10 cellular contexts compared by ENCODE assay signal in genomic region chr19:50332014-50332263, GRCh38. TPM values are rescaled to one million over a fixed set of nuclear protein-coding genes. Genes with fewer than 3 reads are reported as not detected.
DNase-seq lines count a peak whose midpoint lies in the region; ATAC-seq and TF ChIP-seq lines count a peak whose summit lies in the region.
"Had no signal": no experiment of that assay in that cellular context is flagged by ENCODE, and none has a peak within 500 bp of the region (broad histone marks: within the 10 kb centered on the region; RNA-seq: fewer than 3 reads in every experiment).

No MANE protein-coding gene starts in this region.

- peak overlapping the region; percentile 83 for H3K4me3 ChIP-seq in endodermal cell (ENCODE audit: low read length)
- H3K4me3 ChIP-seq: mucosa of descending colon had no signal

- DNase-seq in T-helper 1 cell (no peak), endodermal cell (no peak), progenitor cell of endocrine pancreas (ENCODE audit: low spot score, unreplicated experiment) (no peak), mucosa of gallbladder (ENCODE audit: low spot score) (no peak)

- peaks cover 10% of the 10 kb centered on the region for H3K27me3 ChIP-seq in endodermal cell (ENCODE audit: control insufficient read depth, insufficient read depth, low read length, poor library complexity, severe bottlenecking)

- H3K4me1 Mint-ChIP-seq in T-helper 1 cell treated with Interleukin-12 subunit alpha and Interleukin-12 subunit beta and Interleukin-4 antibody, amounts not matched to agents 30 μg/mL and 1 μg/mL, for 36 hours (ENCODE audit: low read depth) = peaks cover 59% of the 10 kb centered on the region
- H3K4me1 Mint-ChIP-seq in endodermal cell = peaks cover 30% of the 10 kb centered on the region
- H3K4me1 Mint-ChIP-seq in progenitor cell of endocrine pancreas (ENCODE audit: low read depth) = peaks cover 40% of the 10 kb centered on the region

- H3K9me3 ChIP-seq in KOPT-K1 (ENCODE audit: insufficient read depth, low read length, poor library complexity, severe bottlenecking) = no peaks in the 10 kb centered on the region
- H3K9me3 ChIP-seq in endodermal cell (ENCODE audit: control insufficient read depth, low read length) = no peaks in the 10 kb centered on the region
- H3K9me3 ChIP-seq: mucosa of descending colon had no signal

- H3K9ac ChIP-seq in endodermal cell (ENCODE audit: extremely low read depth, low read length, poor library complexity, severe bottlenecking) = peak overlapping the region; percentile 94

- H3K36me3 Mint-ChIP-seq in T-helper 1 cell treated with Interleukin-12 subunit alpha and Interleukin-12 subunit beta and Interleukin-4 antibody, amounts not matched to agents 30 μg/mL and 1 μg/mL, for 36 hours (ENCODE audit: low read depth) = peaks cover 13% of the 10 kb centered on the region
- H3K36me3 Mint-ChIP-seq in endodermal cell (ENCODE audit: low read depth) = peaks cover 2% of the 10 kb centered on the region
- peaks cover 8% of the 10 kb centered on the region for H3K36me3 Mint-ChIP-seq in progenitor cell of endocrine pancreas (ENCODE audit: insufficient read depth)

- no peaks in the 10 kb centered on the region for H3K4me1 ChIP-seq in endodermal cell (ENCODE audit: control insufficient read depth, insufficient read depth, low read length)

- H3K27ac ChIP-seq in KOPT-K1 (ENCODE audit: low read depth, low read length, poor library complexity, severe bottlenecking) = peak overlapping the region; percentile 34
- peak overlapping the region; percentile 85 for H3K27ac ChIP-seq in endodermal cell (ENCODE audit: low read depth, low read length)

- ATAC-seq in HG02610 (IDR thresholded peaks at IDR 0.05; ENCODE audit: unreplicated experiment) = no peak
- ATAC-seq in GM19467 (IDR thresholded peaks at IDR 0.05; ENCODE audit: unreplicated experiment) = no peak
- ATAC-seq: mucosa of descending colon had no signal

- peaks cover 18% of the 10 kb centered on the region for H3K27me3 Mint-ChIP-seq in T-helper 1 cell treated with Interleukin-12 subunit alpha and Interleukin-12 subunit beta and Interleukin-4 antibody, amounts not matched to agents 30 μg/mL and 1 μg/mL, for 36 hours (ENCODE audit: low read depth)
- peaks cover 48% of the 10 kb centered on the region for H3K27me3 Mint-ChIP-seq in endodermal cell (ENCODE audit: insufficient read depth)
- H3K27me3 Mint-ChIP-seq in progenitor cell of endocrine pancreas = peaks cover 18% of the 10 kb centered on the region

- H3K36me3 ChIP-seq in KOPT-K1 (ENCODE audit: insufficient read depth, low read length) = no peaks in the 10 kb centered on the region
- no peaks in the 10 kb centered on the region for H3K36me3 ChIP-seq in endodermal cell (ENCODE audit: control insufficient read depth, insufficient read depth, low read length)

- TF ChIP-seq CTCF in endodermal cell (conservative IDR thresholded peaks at IDR 0.05) = no peak
- TF ChIP-seq CTCF in progenitor cell of endocrine pancreas (IDR thresholded peaks at IDR 0.05; ENCODE audit: unreplicated experiment) = no peak

- 50% methylated on average over 1 of the region's 3 CpGs; no CpG with 5 or more reads in 1 of the 2 experiments for WGBS in endodermal cell (ENCODE audit: insufficient coverage in 1 of 2, insufficient read length in 1 of 2), 2 experiments

- peak overlapping the region; percentile 87 for H3K4me3 Mint-ChIP-seq in T-helper 1 cell treated with Interleukin-12 subunit alpha and Interleukin-12 subunit beta and Interleukin-4 antibody, amounts not matched to agents 30 μg/mL and 1 μg/mL, for 36 hours
- peak overlapping the region; percentile 80 for H3K4me3 Mint-ChIP-seq in endodermal cell
- peak overlapping the region; percentile 79 for H3K4me3 Mint-ChIP-seq in progenitor cell of endocrine pancreas (ENCODE audit: low read depth)

- H3K9me3 Mint-ChIP-seq in T-helper 1 cell treated with Interleukin-12 subunit alpha and Interleukin-12 subunit beta and Interleukin-4 antibody, amounts not matched to agents 30 μg/mL and 1 μg/mL, for 36 hours = no peaks in the 10 kb centered on the region
- H3K9me3 Mint-ChIP-seq in endodermal cell (peaks cover 13% of the 10 kb centered on the region), progenitor cell of endocrine pancreas (ENCODE audit: low read depth) (peaks cover 12% of the 10 kb centered on the region)

- H3K27ac Mint-ChIP-seq in T-helper 1 cell treated with Interleukin-12 subunit alpha and Interleukin-12 subunit beta and Interleukin-4 antibody, amounts not matched to agents 30 μg/mL and 1 μg/mL, for 36 hours = peak overlapping the region; percentile 89
- H3K27ac Mint-ChIP-seq in endodermal cell (peak overlapping the region; percentile 98), progenitor cell of endocrine pancreas (peak overlapping the region; percentile 98)

RNA-seq across cellular contexts. Expression of gene KCNC3, which starts 2.8 kb away (rescaled TPM):
- 10 to 100 TPM in 1 of 2 donors, 1 to 10 TPM in 1; 8.6 to 10.7 TPM for total RNA-seq in endodermal cell
- 3.8 TPM for polyA plus RNA-seq in endodermal cell (2013, experiment 1 of 2)
- polyA plus RNA-seq in endodermal cell (2013, experiment 2 of 2) = 4.2 TPM
- total RNA-seq in progenitor cell of endocrine pancreas = 19.8 and 23.6 TPM in 2 replicates
- total RNA-seq in mucosa of gallbladder = 8.6 TPM
- total RNA-seq: fibroblast of villous mesenchyme had no signal

RNA-seq across cellular contexts. Expression of gene NAPSA, which starts 33.5 kb away (rescaled TPM):
- total RNA-seq in endodermal cell (1 to 10 TPM in 1 of 2 donors, under 1 TPM in 1; 0.91 to 1.5 TPM), progenitor cell of endocrine pancreas (2.3 and 2.7 TPM in 2 replicates), mucosa of gallbladder (8.1 TPM)
- 0.14 TPM for polyA plus RNA-seq in endodermal cell (2013, experiment 1 of 2)
- 0.33 TPM for polyA plus RNA-seq in endodermal cell (2013, experiment 2 of 2)

RNA-seq across cellular contexts. Expression of gene NR1H2, which starts 44.3 kb away (rescaled TPM):
- total RNA-seq in endodermal cell (10 to 100 TPM; 40.4 to 42.7 TPM), progenitor cell of endocrine pancreas (28.3 and 29.1 TPM in 2 replicates), mucosa of gallbladder (92.3 TPM)
- 21.3 TPM for polyA plus RNA-seq in endodermal cell (2013, experiment 1 of 2)
- 21.2 TPM for polyA plus RNA-seq in endodermal cell (2013, experiment 2 of 2)

RNA-seq across cellular contexts. Expression of gene POLD1, which starts 52.2 kb away (rescaled TPM):
- total RNA-seq in endodermal cell (100 to 1,000 TPM; 106 to 127 TPM), progenitor cell of endocrine pancreas (91.4 and 99.5 TPM in 2 replicates), mucosa of gallbladder (16.2 TPM)
- polyA plus RNA-seq in endodermal cell (2013, experiment 1 of 2) = 68.6 TPM
- 68.1 TPM for polyA plus RNA-seq in endodermal cell (2013, experiment 2 of 2)
